In genomic region chr9:96484521-96484931, GRCh38 we compare ENCODE assay signal across 11 cellular contexts. TPM values are rescaled to one million over a fixed set of nuclear protein-coding genes. Genes with fewer than 3 reads are reported as not detected.
DNase-seq lines count a peak whose midpoint lies in the region; ATAC-seq lines count a peak whose summit lies in the region.
"Had no signal": no experiment of that assay in that cellular context is flagged by ENCODE, and none has a peak within 500 bp of the region (broad histone marks: within the 10 kb centered on the region; RNA-seq: fewer than 3 reads in every experiment).

No MANE protein-coding gene starts in this region.

- H3K27me3 Mint-ChIP-seq in activated CD4-positive, alpha-beta memory T cell treated with anti-CD3 and anti-CD28 coated beads, Interleukin-2, amount 10 ng/mL, durations not matched to agents 7 days and 5 days: no peaks in the 10 kb centered on the region

- no peak overlapping the region for H3K4me3 Mint-ChIP-seq in activated CD4-positive, alpha-beta memory T cell treated with anti-CD3 and anti-CD28 coated beads, Interleukin-2, amount 10 ng/mL, durations not matched to agents 7 days and 5 days

- peaks cover 36% of the 10 kb centered on the region for H3K4me1 Mint-ChIP-seq in activated CD4-positive, alpha-beta memory T cell treated with anti-CD3 and anti-CD28 coated beads, Interleukin-2, amount 10 ng/mL, durations not matched to agents 7 days and 5 days

- H3K9me3 Mint-ChIP-seq in activated CD4-positive, alpha-beta memory T cell treated with anti-CD3 and anti-CD28 coated beads, Interleukin-2, amount 10 ng/mL, durations not matched to agents 7 days and 5 days: no peaks in the 10 kb centered on the region

- peak overlapping the region; percentile 52 for H3K27ac Mint-ChIP-seq in activated CD4-positive, alpha-beta memory T cell treated with anti-CD3 and anti-CD28 coated beads, Interleukin-2, amount 10 ng/mL, durations not matched to agents 7 days and 5 days

- peaks cover 29% of the 10 kb centered on the region for H3K36me3 Mint-ChIP-seq in activated CD4-positive, alpha-beta memory T cell treated with anti-CD3 and anti-CD28 coated beads, Interleukin-2, amount 10 ng/mL, durations not matched to agents 7 days and 5 days (ENCODE audit: low read depth)

- peak; percentile 89 for ATAC-seq in GM18499 (IDR thresholded peaks at IDR 0.05; ENCODE audit: insufficient read depth, unreplicated experiment)
- ATAC-seq in GM19467 (IDR thresholded peaks at IDR 0.05; ENCODE audit: unreplicated experiment): peak; percentile 92
- peak; percentile 91 for ATAC-seq in HG03064 (IDR thresholded peaks at IDR 0.05; ENCODE audit: low read depth, unreplicated experiment)
- ATAC-seq: Right ventricle myocardium inferior had no signal

- POLR2A ChIA-PET in activated CD4-positive, alpha-beta memory T cell treated with anti-CD3 and anti-CD28 coated beads, Interleukin-2, amount 10 ng/mL, durations not matched to agents 7 days and 5 days (lab: Charles Lee): no interaction called here

- DNase-seq in activated CD4-positive, alpha-beta memory T cell treated with anti-CD3 and anti-CD28 coated beads, Interleukin-2, amount 10 ng/mL, durations not matched to agents 7 days and 5 days: no peak
- DNase-seq in cerebellar nuclear complex (lab: John Stamatoyannopoulos, UW): no peak
- no peak for DNase-seq in SK-N-DZ (ENCODE audit: low spot score)
- DNase-seq in amygdala (lab: John Stamatoyannopoulos, UW): no peak
- DNase-seq in NCI-H748 (lab: John Stamatoyannopoulos, UW; ENCODE audit: unreplicated experiment): no peak
- DNase-seq: DND-41, IMR-90 had no signal

- CTCF ChIA-PET in activated CD4-positive, alpha-beta memory T cell treated with anti-CD3 and anti-CD28 coated beads, Interleukin-2, amount 10 ng/mL, durations not matched to agents 7 days and 5 days (lab: Charles Lee): no interaction called here

RNA-seq across cellular contexts. Expression of gene HABP4, which starts 34.6 kb away (rescaled TPM):
- 10 to 100 TPM; 13.1 to 14.1 TPM for total RNA-seq in activated CD4-positive, alpha-beta memory T cell treated with anti-CD3 and anti-CD28 coated beads, Interleukin-2, amount 10 ng/mL, durations not matched to agents 7 days and 5 days
- 8.5 and 15.0 TPM in 2 replicates for polyA plus RNA-seq in SK-N-DZ (2014; cell fraction: cytosol; rRNA removed)
- 9.3 and 10.5 TPM in 2 replicates for polyA plus RNA-seq in SK-N-DZ (2014; cell fraction: nucleus; rRNA removed)
